Comparison of ENCODE assay signal across 32 cellular contexts in the genomic region with DNA sequence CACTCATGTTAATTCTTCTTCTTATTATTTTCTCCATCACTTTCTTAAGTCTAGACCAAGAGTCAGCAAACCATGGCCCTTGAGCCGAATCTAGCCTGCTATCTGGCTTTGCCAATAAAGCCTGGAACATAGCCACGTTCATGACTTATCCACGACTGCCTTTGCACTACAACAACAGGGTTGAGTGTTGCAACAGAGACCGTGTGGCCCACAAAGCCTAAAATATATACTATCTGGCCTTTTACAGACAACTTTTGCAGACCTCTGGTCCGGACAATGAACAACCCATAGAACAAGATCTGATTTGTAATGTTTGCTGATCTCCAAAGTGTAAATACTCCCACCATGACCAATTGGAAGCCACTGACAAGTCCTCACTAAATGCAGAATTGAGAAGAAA.
"Had no signal": no experiment of that assay in that cellular context is flagged by ENCODE, and none has a peak within 500 bp of the region (broad histone marks: within the 10 kb centered on the region; RNA-seq: fewer than 3 reads in every experiment).

No MANE protein-coding gene starts in this region.

- H3K4me3 Mint-ChIP-seq: activated B cell treated with CpG ODN at 0.5 μM for 24 hours; activated CD8-positive, alpha-beta T cell treated with anti-CD3 and anti-CD28 coated beads for 36 hours; activated T-cell treated with anti-CD3 and anti-CD28 coated beads, Interleukin-2, amount 50 U/mL, for 4 hours; activated T-helper 17 cell treated with anti-CD3 and anti-CD28 coated beads, Interleukin-2, amount 50 U/mL, for 72 hours; nephron; stimulated activated memory B cell treated with anti-CD40 and anti-IgM and Interleukin-4, amounts not matched to agents 10 μg/mL and 1 μg/mL and 100 μg/mL, for 72 hours; T-cell had no signal

- H3K27ac Mint-ChIP-seq: activated B cell treated with CpG ODN at 0.5 μM for 24 hours; activated CD8-positive, alpha-beta T cell treated with anti-CD3 and anti-CD28 coated beads for 36 hours; activated T-helper 17 cell treated with anti-CD3 and anti-CD28 coated beads, Interleukin-2, amount 50 U/mL, for 72 hours; progenitor cell of endocrine pancreas; stimulated activated memory B cell treated with anti-CD40 and anti-IgM and Interleukin-4, amounts not matched to agents 10 μg/mL and 1 μg/mL and 100 μg/mL, for 72 hours; T-cell had no signal

- H3K27ac ChIP-seq: brain microvascular endothelial cell, left ventricle myocardium inferior, neutrophil, ovary, stomach, tibial nerve had no signal

- H3K4me1 Mint-ChIP-seq: activated B cell treated with CpG ODN at 0.5 μM for 24 hours; activated T-helper 17 cell treated with anti-CD3 and anti-CD28 coated beads, Interleukin-2, amount 50 U/mL, for 72 hours; stimulated activated memory B cell treated with anti-CD40 and anti-IgM and Interleukin-4, amounts not matched to agents 10 μg/mL and 1 μg/mL and 100 μg/mL, for 72 hours; T-cell had no signal

- ATAC-seq: activated CD8-positive, alpha-beta T cell treated with anti-CD3 and anti-CD28 coated beads for 36 hours; activated T-cell treated with anti-CD3 and anti-CD28 coated beads, Interleukin-2, amount 50 U/mL, for 4 hours; activated T-helper 17 cell treated with anti-CD3 and anti-CD28 coated beads, Interleukin-2, amount 50 U/mL, for 72 hours; mucosa of descending colon; sciatic nerve; stimulated activated memory B cell treated with anti-CD40 and anti-IgM and Interleukin-4, amounts not matched to agents 10 μg/mL and 1 μg/mL and 100 μg/mL, for 72 hours; T-cell had no signal

- H3K27me3 ChIP-seq: brain microvascular endothelial cell, neutrophil, ovary, stomach, tibial nerve had no signal

- H3K4me3 ChIP-seq: left ventricle myocardium inferior, lung, mucosa of descending colon, ovary, smooth muscle cell, stomach, tibial nerve had no signal

- DNase-seq: activated B cell treated with CpG ODN at 0.5 μM for 24 hours; activated CD4-positive, alpha-beta T cell treated with anti-CD3 and anti-CD28 coated beads, Interleukin-2, amount 50 U/mL, for 1 hour; activated CD8-positive, alpha-beta T cell treated with anti-CD3 and anti-CD28 coated beads for 36 hours; activated gamma-delta T cell treated with Interleukin-2 at 50 U/mL for 16 hours; activated naive CD4-positive, alpha-beta T cell treated with anti-CD3 and anti-CD28 coated beads, Interleukin-2, amount 50 U/mL, for 16 hours; activated T-cell treated with anti-CD3 and anti-CD28 coated beads, Interleukin-2, amount 50 U/mL, for 4 hours; amniotic stem cell; brain microvascular endothelial cell; central memory CD4-positive, alpha-beta T cell; dermis blood vessel endothelial cell; effector CD8-positive, alpha-beta T cell; left ventricle myocardium inferior; mucosa of descending colon; ovary; stimulated activated CD4-positive, alpha-beta T cell treated with anti-CD3 and anti-CD28 coated beads, Interleukin-1b, Interleukin-23, amount 100 ng/mL, for 48 hours; stimulated activated CD4-positive, alpha-beta T cell treated with anti-CD3 and anti-CD28 coated beads, Interleukin-4, amount 100 ng/mL, for 4 hours; stimulated activated CD8-positive, alpha-beta memory T cell treated with anti-CD3 and anti-CD28 coated beads, Interleukin-4, amount 100 ng/mL, for 48 hours; stomach; T-cell had no signal

- H3K36me3 ChIP-seq: brain microvascular endothelial cell, left ventricle myocardium inferior, neutrophil, ovary, stomach, tibial nerve had no signal

- FAIRE-seq: astrocyte, endometrium, frontal cortex, islet of Langerhans had no signal

- H3K4me1 ChIP-seq: left ventricle myocardium inferior, stomach, tibial nerve had no signal

- H3K4me2 ChIP-seq: smooth muscle cell had no signal

- H3K36me3 Mint-ChIP-seq: stimulated activated memory B cell treated with anti-CD40 and anti-IgM and Interleukin-4, amounts not matched to agents 10 μg/mL and 1 μg/mL and 100 μg/mL, for 72 hours; T-cell had no signal

- H3K9me3 ChIP-seq: ovary had no signal

- H3K27me3 Mint-ChIP-seq: progenitor cell of endocrine pancreas had no signal
